ENCODE assay signal across 12 cellular contexts in genomic region chr15:101654191-101654590, GRCh38. TPM values are rescaled to one million over a fixed set of nuclear protein-coding genes. Genes with fewer than 3 reads are reported as not detected.
DNase-seq lines count a peak whose midpoint lies in the region; ATAC-seq and TF ChIP-seq lines count a peak whose summit lies in the region.
"Had no signal": no experiment of that assay in that cellular context is flagged by ENCODE, and none has a peak within 500 bp of the region (broad histone marks: within the 10 kb centered on the region; RNA-seq: fewer than 3 reads in every experiment).

No MANE protein-coding gene starts in this region.

- no peaks in the 10 kb centered on the region for H3K27me3 Mint-ChIP-seq in activated CD8-positive, alpha-beta memory T cell treated with anti-CD3 and anti-CD28 coated beads, Interleukin-2, amount 10 ng/mL, durations not matched to agents 7 days and 5 days
- H3K27me3 Mint-ChIP-seq in IgD-negative memory B cell (no peaks in the 10 kb centered on the region), neural crest cell (ENCODE audit: low read depth) (no peaks in the 10 kb centered on the region)
- H3K27me3 Mint-ChIP-seq in activated naive CD8-positive, alpha-beta T cell: no peaks in the 10 kb centered on the region

- no peaks in the 10 kb centered on the region for H3K9me3 Mint-ChIP-seq in activated CD8-positive, alpha-beta memory T cell treated with anti-CD3 and anti-CD28 coated beads, Interleukin-2, amount 10 ng/mL, durations not matched to agents 7 days and 5 days (ENCODE audit: low read depth)
- H3K9me3 Mint-ChIP-seq in IgD-negative memory B cell (no peaks in the 10 kb centered on the region), neural crest cell (no peaks in the 10 kb centered on the region)
- H3K9me3 Mint-ChIP-seq in activated naive CD8-positive, alpha-beta T cell (ENCODE audit: low read depth): no peaks in the 10 kb centered on the region

- CTCF ChIA-PET in activated CD8-positive, alpha-beta memory T cell treated with anti-CD3 and anti-CD28 coated beads, Interleukin-2, amount 10 ng/mL, durations not matched to agents 7 days and 5 days (lab: Charles Lee): interaction anchor here (1.2 to 6.5 kb wide), 6 partner anchors 13 to 359 kb away, joined by 3 to 37 read pairs (median 5); partner anchors contain the start of genes SNRPA1 and TARS3

- H3K4me3 Mint-ChIP-seq in activated CD8-positive, alpha-beta memory T cell treated with anti-CD3 and anti-CD28 coated beads, Interleukin-2, amount 10 ng/mL, durations not matched to agents 7 days and 5 days: no peak overlapping the region
- H3K4me3 Mint-ChIP-seq in IgD-negative memory B cell (peak overlapping the region in 3 of 4 donors; percentile 52 to 94 (median 75)), neural crest cell (peak overlapping the region; percentile 72)
- peak overlapping the region; percentile 96 for H3K4me3 Mint-ChIP-seq in activated naive CD8-positive, alpha-beta T cell

- peak overlapping the region; percentile 65 for H3K27ac Mint-ChIP-seq in activated CD8-positive, alpha-beta memory T cell treated with anti-CD3 and anti-CD28 coated beads, Interleukin-2, amount 10 ng/mL, durations not matched to agents 7 days and 5 days
- H3K27ac Mint-ChIP-seq in IgD-negative memory B cell: peak overlapping the region in 2 of 3 donors; percentile 23 to 93
- peak overlapping the region; percentile 67 for H3K27ac Mint-ChIP-seq in activated naive CD8-positive, alpha-beta T cell
- no peak overlapping the region for H3K27ac Mint-ChIP-seq in neural crest cell (ENCODE audit: unreplicated experiment)

- peaks cover 36% of the 10 kb centered on the region for H3K4me1 Mint-ChIP-seq in activated CD8-positive, alpha-beta memory T cell treated with anti-CD3 and anti-CD28 coated beads, Interleukin-2, amount 10 ng/mL, durations not matched to agents 7 days and 5 days
- H3K4me1 Mint-ChIP-seq in IgD-negative memory B cell: peaks cover 18 to 27% (median 19%) of the 10 kb centered on the region in 3 donors
- H3K4me1 Mint-ChIP-seq in activated naive CD8-positive, alpha-beta T cell (ENCODE audit: low read depth): peaks cover 38% of the 10 kb centered on the region
- H3K4me1 Mint-ChIP-seq in neural crest cell: peaks cover 23% of the 10 kb centered on the region

- intact Hi-C loops in left ventricle myocardium superior (cut with micrococcal nuclease): no loop called here

- H3K36me3 Mint-ChIP-seq in activated CD8-positive, alpha-beta memory T cell treated with anti-CD3 and anti-CD28 coated beads, Interleukin-2, amount 10 ng/mL, durations not matched to agents 7 days and 5 days: peaks cover 4% of the 10 kb centered on the region
- H3K36me3 Mint-ChIP-seq in IgD-negative memory B cell: no peaks in the 10 kb centered on the region
- no peaks in the 10 kb centered on the region for H3K36me3 Mint-ChIP-seq in activated naive CD8-positive, alpha-beta T cell
- peaks cover 3% of the 10 kb centered on the region for H3K36me3 Mint-ChIP-seq in neural crest cell (ENCODE audit: low read depth)

- no peak for ATAC-seq in activated CD8-positive, alpha-beta memory T cell treated with anti-CD3 and anti-CD28 coated beads, Interleukin-2, amount 10 ng/mL, durations not matched to agents 7 days and 5 days
- ATAC-seq in left ventricle myocardium superior (no peak), HG02981 (IDR thresholded peaks at IDR 0.05; ENCODE audit: unreplicated experiment) (no peak), HG02852 (IDR thresholded peaks at IDR 0.05; ENCODE audit: unreplicated experiment) (no peak)

- DNase-seq in activated CD8-positive, alpha-beta memory T cell treated with anti-CD3 and anti-CD28 coated beads, Interleukin-2, amount 10 ng/mL, durations not matched to agents 7 days and 5 days: no peak
- DNase-seq in activated CD8-positive, alpha-beta memory T cell treated with anti-CD3 and anti-CD28 coated beads for 24 hours: no peak
- DNase-seq in neural crest cell (ENCODE audit: low read depth, low spot score): no peak
- DNase-seq in left ventricle myocardium superior: no peak
- DNase-seq: effector memory CD4-positive, alpha-beta T cell; midbrain; sigmoid colon; stimulated activated CD4-positive, alpha-beta T cell treated with anti-CD3 and anti-CD28 coated beads, Interleukin-4, amount 100 ng/mL, for 1 hour had no signal

- TF ChIP-seq CTCF in neural crest cell (conservative IDR thresholded peaks at IDR 0.05): no peak

RNA-seq across cellular contexts. Expression of gene TM2D3, which starts 2.0 kb away (rescaled TPM):
- total RNA-seq in activated CD8-positive, alpha-beta memory T cell treated with anti-CD3 and anti-CD28 coated beads, Interleukin-2, amount 10 ng/mL, durations not matched to agents 7 days and 5 days: 10 to 100 TPM; 43.2 to 51.6 TPM
- polyA plus RNA-seq in IgD-negative memory B cell: 30.5 TPM
- total RNA-seq in neural crest cell (50.7 and 54.2 TPM in 2 replicates), left ventricle myocardium superior (48.7 TPM)
